10 cellular contexts compared by ENCODE assay signal in genomic region chr1:19640363-19641316, GRCh38. TPM values are rescaled to one million over a fixed set of nuclear protein-coding genes. Genes with fewer than 3 reads are reported as not detected.
A peak's percentile ranks its signal among the peaks of the same experiment; 100 is the strongest.
DNase-seq lines count a peak whose midpoint lies in the region; ATAC-seq and TF ChIP-seq lines count a peak whose summit lies in the region.
"Had no signal": no experiment of that assay in that cellular context is flagged by ENCODE, and none has a peak within 500 bp of the region (broad histone marks: within the 10 kb centered on the region; RNA-seq: fewer than 3 reads in every experiment).

No MANE protein-coding gene starts in this region.

- H3K4me3 ChIP-seq in vagina (no peak overlapping the region), adrenal gland (no peak overlapping the region)

- no peaks in the 10 kb centered on the region for H3K36me3 Mint-ChIP-seq in WTC11
- H3K36me3 Mint-ChIP-seq: IgD-negative memory B cell had no signal

- ATAC-seq in WTC11: peak; percentile 49
- no peak for ATAC-seq in GM18520 (IDR thresholded peaks at IDR 0.05; ENCODE audit: unreplicated experiment)
- ATAC-seq: activated T-cell treated with anti-CD3 and anti-CD28 coated beads, Interleukin-2, amount 50 U/mL, for 72 hours had no signal

- H3K9me3 ChIP-seq in vagina: no peaks in the 10 kb centered on the region
- no peaks in the 10 kb centered on the region for H3K9me3 ChIP-seq in adrenal gland (replicated peaks in 1 of 3)

- H3K27ac Mint-ChIP-seq in WTC11: no peak overlapping the region
- H3K27ac Mint-ChIP-seq: activated T-cell treated with anti-CD3 and anti-CD28 coated beads, Interleukin-2, amount 50 U/mL, for 72 hours; IgD-negative memory B cell had no signal

- POLR2A ChIA-PET in WTC11 (lab: Charles Lee): interaction anchor here (0.9 kb wide), 2 partner anchors 11 to 155 kb away, joined by 3 to 5 read pairs; partner anchors contain the start of gene CAPZB

- H3K4me1 Mint-ChIP-seq in WTC11: peaks cover 21% of the 10 kb centered on the region

- TF ChIP-seq POLR2A in vagina (IDR thresholded peaks at IDR 0.05) (no peak), adrenal gland (IDR thresholded peaks at IDR 0.05) (no peak)

- CTCF ChIA-PET in WTC11 (lab: Charles Lee): interaction anchor here (0.5 to 3.2 kb wide), 22 partner anchors 8 to 350 kb away, joined by 3 to 23 read pairs (median 4); partner anchors contain the start of gene SLC66A1

- no peaks in the 10 kb centered on the region for H3K36me3 ChIP-seq in vagina
- no peaks in the 10 kb centered on the region for H3K36me3 ChIP-seq in adrenal gland (replicated peaks in 1 of 2)

- TF ChIP-seq CTCF in WTC11 (IDR thresholded peaks at IDR 0.05) (no peak), vagina (IDR thresholded peaks at IDR 0.05) (no peak), adrenal gland (IDR thresholded peaks at IDR 0.05) (no peak)

- 59 to 70% (median 61%) methylated on average over 8 to 14 of the region's 14 CpGs for WGBS in adrenal gland, 4 donors

- H3K9me3 Mint-ChIP-seq in WTC11: no peaks in the 10 kb centered on the region
- H3K9me3 Mint-ChIP-seq: activated T-cell treated with anti-CD3 and anti-CD28 coated beads, Interleukin-2, amount 50 U/mL, for 72 hours; IgD-negative memory B cell had no signal

- peaks cover 31% of the 10 kb centered on the region for H3K4me1 ChIP-seq in vagina
- peaks cover 5 to 7% of the 10 kb centered on the region in 2 donors for H3K4me1 ChIP-seq in adrenal gland (replicated peaks in 1 of 2)

- H3K27me3 Mint-ChIP-seq in WTC11 (ENCODE audit: low read depth): peaks cover 44% of the 10 kb centered on the region

- intact Hi-C loops in vagina (cut with DNase I): loop anchor here (5.0 kb wide), 1 partner anchor 43 kb away; a partner anchor contains a TSS
- intact Hi-C loops in adrenal gland (cut with DNase I): loop anchor here in 1 of 2 donors (10.0 kb wide), 1 partner anchor 156 kb away; the partner anchor contains the start of gene CAPZB

- DNase-seq in NCI-H82 (lab: John Stamatoyannopoulos, UW) (peak; percentile 58), NCI-H82 treated with DMSO at 0.1 percent for 48 hours (lab: John Stamatoyannopoulos, UW; ENCODE audit: unreplicated experiment) (no peak), WTC11 (ENCODE audit: low spot score) (peak; percentile 73), kidney tubule cell (ENCODE audit: low spot score) (peak; percentile 81), vagina (ENCODE audit: extremely low spot score in 2 of 2) (no peak), adrenal gland (no peak), T-helper 1 cell (no peak)
- DNase-seq: activated T-cell treated with anti-CD3 and anti-CD28 coated beads, Interleukin-2, amount 50 U/mL, for 72 hours had no signal

- no peaks in the 10 kb centered on the region for H3K27me3 ChIP-seq in vagina
- no peaks in the 10 kb centered on the region for H3K27me3 ChIP-seq in adrenal gland

- H3K27ac ChIP-seq in vagina: peak overlapping the region; percentile 98
- no peak overlapping the region for H3K27ac ChIP-seq in adrenal gland

- no peak overlapping the region for H3K4me3 Mint-ChIP-seq in WTC11
- H3K4me3 Mint-ChIP-seq: activated T-cell treated with anti-CD3 and anti-CD28 coated beads, Interleukin-2, amount 50 U/mL, for 72 hours had no signal

TF ChIP-seq in WTC11, 78 proteins besides CTCF, POLR2A, EP300 and RAD21:
- TF ChIP-seq PRDM15 (CRISPR knock-in tag; IDR thresholded peaks at IDR 0.05) (0 out of 2 replicates have a peak, but pooled peaks have one; percentile 11), ZNF423 (CRISPR knock-in tag; IDR thresholded peaks at IDR 0.05) (peak; percentile 35; the same call in 1 of the 2 replicates), ERG (CRISPR knock-in tag; IDR thresholded peaks at IDR 0.05) (no peak)
TF ChIP-seq in WTC11: peak in this region for 2.

RNA-seq across cellular contexts. Expression of gene NBL1, which starts 3.5 kb away (rescaled TPM):
- total RNA-seq in WTC11 (2021): 8.8 to 17.1 TPM (median 10.2 TPM) in 3 replicates
- total RNA-seq in vagina: 148 TPM
- 10 to 100 TPM; 12.8 to 61.0 (median 29.7) TPM for total RNA-seq in adrenal gland
- polyA plus RNA-seq in adrenal gland: 10 to 100 TPM; 11.3 to 42.7 (median 29.4) TPM

RNA-seq across cellular contexts. Expression of gene HTR6, which starts 24.0 kb away (rescaled TPM):
- total RNA-seq in WTC11 (2021): 0.71 to 1.2 TPM (median 0.90 TPM) in 3 replicates
- total RNA-seq in vagina: not detected
- total RNA-seq in adrenal gland: not detected
- polyA plus RNA-seq in adrenal gland: not detected
- polyA plus RNA-seq: IgD-negative memory B cell had no signal

Comparison
In these comparisons a context has a peak if more than half of its experiments do, and no peak if none do; other contexts are left out.
1. DNase-seq: peak in NCI-H82 (single experiment), WTC11 (single experiment) and kidney tubule cell (single experiment); none in NCI-H82 treated with DMSO at 0.1 percent for 48 hours (single experiment), vagina (0 of 2), adrenal gland (0 of 7) and T-helper 1 cell (0 of 5).